ENCODE assay signal across 33 cellular contexts in the genomic region with DNA sequence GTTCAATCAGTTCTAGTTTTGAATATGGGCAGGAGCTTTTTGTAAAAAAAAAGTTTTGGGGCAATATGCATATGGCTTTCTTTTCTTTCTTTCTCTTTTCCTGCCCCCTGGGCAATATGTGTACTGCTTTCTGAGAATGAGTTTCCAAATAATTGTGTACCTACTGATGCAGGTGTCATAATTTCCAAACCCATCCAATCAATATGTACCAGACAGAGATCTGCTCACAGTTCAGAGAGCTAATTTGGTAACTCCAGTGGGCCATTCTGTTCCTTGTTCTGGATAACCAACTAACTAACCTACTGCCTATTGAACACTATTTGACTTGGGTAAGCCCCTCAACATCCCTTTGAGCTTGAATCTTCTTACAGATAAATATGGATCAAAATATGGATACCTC.
"Had no signal": no experiment of that assay in that cellular context is flagged by ENCODE, and none has a peak within 500 bp of the region (broad histone marks: within the 10 kb centered on the region; RNA-seq: fewer than 3 reads in every experiment).

No MANE protein-coding gene starts in this region.

- H3K4me1 ChIP-seq: ascending aorta had no signal

- H3K27me3 ChIP-seq: ascending aorta, cardiac muscle cell had no signal

- ATAC-seq: activated CD4-positive, alpha-beta T cell treated with anti-CD3 and anti-CD28 coated beads for 36 hours; activated CD4-positive, CD25-positive, alpha-beta regulatory T cell treated with anti-CD3 and anti-CD28 coated beads, Interleukin-2, amount 50 U/mL, for 24 hours; activated CD8-positive, alpha-beta memory T cell treated with anti-CD3 and anti-CD28 coated beads, Interleukin-2, amount 10 ng/mL, durations not matched to agents 7 days and 5 days; activated CD8-positive, alpha-beta T cell treated with anti-CD3 and anti-CD28 coated beads, Interleukin-2, amount 10 ng/mL, durations not matched to agents 7 days and 5 days; activated naive CD8-positive, alpha-beta T cell treated with anti-CD3 and anti-CD28 coated beads, Interleukin-2, amount 50 U/mL, for 24 hours; WTC11 had no signal

- H3K27ac ChIP-seq: ascending aorta, cardiac muscle cell, WERI-Rb-1 had no signal

- FAIRE-seq: bronchial epithelial cell, TTC549 had no signal

- H3K4me3 ChIP-seq: ascending aorta, cardiac muscle cell had no signal

- DNase-seq: activated CD4-positive, alpha-beta memory T cell treated with anti-CD3 and anti-CD28 coated beads, Interleukin-2, amount 10 ng/mL, durations not matched to agents 7 days and 5 days; activated CD4-positive, alpha-beta T cell treated with anti-CD3 and anti-CD28 coated beads for 1 hour; activated CD4-positive, alpha-beta T cell treated with anti-CD3 and anti-CD28 coated beads for 36 hours; activated CD4-positive, alpha-beta T cell treated with anti-CD3 and anti-CD28 coated beads for 48 hours; activated CD4-positive, alpha-beta T cell treated with anti-CD3 and anti-CD28 coated beads, Interleukin-2, amount 10 ng/mL, durations not matched to agents 7 days and 5 days; activated CD4-positive, alpha-beta T cell treated with anti-CD3 and anti-CD28 coated beads, Interleukin-2, amount 50 U/mL, for 48 hours; activated CD4-positive, CD25-positive, alpha-beta regulatory T cell; activated CD8-positive, alpha-beta memory T cell treated with anti-CD3 and anti-CD28 coated beads for 24 hours; activated CD8-positive, alpha-beta memory T cell treated with anti-CD3 and anti-CD28 coated beads, Interleukin-2, amount 10 ng/mL, durations not matched to agents 7 days and 5 days; activated CD8-positive, alpha-beta memory T cell treated with anti-CD3 and anti-CD28 coated beads, Interleukin-2, amount 50 U/mL, for 48 hours; activated CD8-positive, alpha-beta T cell treated with anti-CD3 and anti-CD28 coated beads, Interleukin-2, amount 10 ng/mL, durations not matched to agents 7 days and 5 days; activated effector memory CD4-positive, alpha-beta T cell treated with Interleukin-2 at 50 U/mL for 16 hours; activated gamma-delta T cell; activated naive CD4-positive, alpha-beta T cell treated with anti-CD3 and anti-CD28 coated beads, Interleukin-2, amount 10 ng/mL, durations not matched to agents 7 days and 5 days; activated naive CD4-positive, alpha-beta T cell treated with Interleukin-2 at 50 U/mL for 16 hours; activated naive CD8-positive, alpha-beta T cell treated with anti-CD3 and anti-CD28 coated beads, Interleukin-2, amount 10 ng/mL, durations not matched to agents 7 days and 5 days; activated naive CD8-positive, alpha-beta T cell treated with anti-CD3 and anti-CD28 coated beads, Interleukin-2, amount 50 U/mL, for 24 hours; activated T-cell treated with anti-CD3 and anti-CD28 coated beads, Interleukin-2, amount 50 U/mL, for 24 hours; activated T-cell treated with anti-CD3 and anti-CD28 coated beads, Interleukin-2, amount 50 U/mL, for 48 hours; amygdala; anterior cingulate cortex; caudate nucleus; cerebellar nuclear complex; T-helper 1 cell; T-helper 2 cell; T-helper 9 cell; WERI-Rb-1 had no signal

- H3K9me3 ChIP-seq: ascending aorta had no signal

- H3K36me3 ChIP-seq: ascending aorta, cardiac muscle cell, WERI-Rb-1 had no signal
